Comparison of ENCODE assay signal across 9 cellular contexts in the genomic region with DNA sequence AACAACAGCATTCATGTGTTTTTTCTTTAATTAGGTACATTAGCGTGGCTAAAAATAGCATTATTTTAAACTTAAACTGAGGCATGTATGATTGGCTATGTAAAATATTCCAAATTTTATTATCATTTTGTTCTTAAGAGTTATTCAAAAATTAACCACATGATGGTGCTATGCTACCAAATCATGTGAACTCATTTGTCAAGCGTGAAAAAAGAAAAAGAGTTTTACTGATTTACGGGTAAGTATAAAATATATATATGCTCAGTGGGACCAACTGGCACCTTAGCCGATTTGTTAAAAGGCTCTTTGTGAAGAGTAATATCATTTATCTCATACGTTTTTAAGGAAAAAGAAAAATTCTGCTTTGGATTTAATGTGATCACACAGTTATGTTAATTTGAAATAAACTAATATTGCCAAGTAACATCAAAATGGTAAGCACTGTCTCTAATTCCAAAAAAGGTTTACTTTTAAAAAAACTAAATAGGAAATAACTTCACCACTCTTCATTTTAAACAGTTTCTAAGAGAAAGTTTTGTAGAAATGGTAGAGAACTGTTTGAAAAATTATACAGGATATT.
DNase-seq lines count a peak whose midpoint lies in the region; ATAC-seq and TF ChIP-seq lines count a peak whose summit lies in the region.
"Had no signal": no experiment of that assay in that cellular context is flagged by ENCODE, and none has a peak within 500 bp of the region (broad histone marks: within the 10 kb centered on the region; RNA-seq: fewer than 3 reads in every experiment).

No MANE protein-coding gene starts in this region.

- intact Hi-C loops in naive thymus-derived CD4-positive, alpha-beta T cell (cut with micrococcal nuclease): no loop called here

- no peaks in the 10 kb centered on the region for H3K27me3 ChIP-seq in naive thymus-derived CD4-positive, alpha-beta T cell (ENCODE audit: control insufficient read depth in 2 of 2, insufficient read depth in 2 of 2, low read length in 2 of 2)
- H3K27me3 ChIP-seq: SJCRH30 had no signal

- H3K4me1 Mint-ChIP-seq in T-helper 17 cell: no peaks in the 10 kb centered on the region
- no peaks in the 10 kb centered on the region for H3K4me1 Mint-ChIP-seq in naive thymus-derived CD4-positive, alpha-beta T cell

- CTCF ChIA-PET in naive thymus-derived CD4-positive, alpha-beta T cell (lab: Charles Lee): interaction anchor here (0.6 kb wide), 1 partner anchor 83 kb away, joined by 3 read pairs; no protein-coding TSS in a partner anchor

- no peaks in the 10 kb centered on the region for H3K27me3 Mint-ChIP-seq in T-helper 17 cell
- H3K27me3 Mint-ChIP-seq in naive thymus-derived CD4-positive, alpha-beta T cell: no peaks in the 10 kb centered on the region

- peaks cover 0 to 18% (median 0%) of the 10 kb centered on the region in 11 donors for H3K9me3 Mint-ChIP-seq in naive thymus-derived CD4-positive, alpha-beta T cell

- H3K9me3 ChIP-seq in T-helper 17 cell (ENCODE audit: control insufficient read depth, low read length, poor library complexity, severe bottlenecking): no peaks in the 10 kb centered on the region
- H3K9me3 ChIP-seq in naive thymus-derived CD4-positive, alpha-beta T cell (ENCODE audit: control insufficient read depth in 2 of 3, low read length in 3 of 3): no peaks in the 10 kb centered on the region
- H3K9me3 ChIP-seq: SJCRH30 had no signal

- no peak overlapping the region for H3K4me3 ChIP-seq in choroid plexus epithelial cell (ENCODE audit: low read depth, low read length)
- H3K4me3 ChIP-seq in retinal pigment epithelial cell (ENCODE audit: low read length): no peak overlapping the region
- no peak overlapping the region for H3K4me3 ChIP-seq in naive thymus-derived CD4-positive, alpha-beta T cell (ENCODE audit: low read length)
- H3K4me3 ChIP-seq: SJCRH30 had no signal

- no peaks in the 10 kb centered on the region for H3K36me3 Mint-ChIP-seq in T-helper 17 cell (ENCODE audit: low read depth)
- H3K36me3 Mint-ChIP-seq in naive thymus-derived CD4-positive, alpha-beta T cell: no peaks in the 10 kb centered on the region

- POLR2A ChIA-PET in naive thymus-derived CD4-positive, alpha-beta T cell (lab: Charles Lee): no interaction called here

- DNase-seq in NCI-H510A treated with DMSO at 0.1 percent for 48 hours (lab: John Stamatoyannopoulos, UW) (peak; percentile 55), NCI-H510A (lab: John Stamatoyannopoulos, UW) (no peak), NCI-H2029 treated with DMSO at 0.1 percent for 48 hours (lab: John Stamatoyannopoulos, UW) (peak; percentile 8), choroid plexus epithelial cell (ENCODE audit: low read depth) (peak; percentile 62), retinal pigment epithelial cell (ENCODE audit: low read depth) (no peak), T-helper 17 cell (no peak), DMS79 (lab: John Stamatoyannopoulos, UW) (no peak)
- no peak for DNase-seq in naive thymus-derived CD4-positive, alpha-beta T cell

- H3K27ac ChIP-seq in naive thymus-derived CD4-positive, alpha-beta T cell (ENCODE audit: low read depth, low read length): no peak overlapping the region
- H3K27ac ChIP-seq: SJCRH30 had no signal

- H3K4me1 ChIP-seq in naive thymus-derived CD4-positive, alpha-beta T cell (ENCODE audit: control insufficient read depth in 2 of 2, insufficient read depth in 2 of 2, low read length in 2 of 2): no peaks in the 10 kb centered on the region
- H3K4me1 ChIP-seq: SJCRH30 had no signal

- no peak overlapping the region for H3K4me3 Mint-ChIP-seq in T-helper 17 cell
- no peak overlapping the region for H3K4me3 Mint-ChIP-seq in naive thymus-derived CD4-positive, alpha-beta T cell

- no peak overlapping the region for H3K27ac Mint-ChIP-seq in T-helper 17 cell
- no peak overlapping the region for H3K27ac Mint-ChIP-seq in naive thymus-derived CD4-positive, alpha-beta T cell

- TF ChIP-seq CTCF in choroid plexus epithelial cell (conservative IDR thresholded peaks at IDR 0.05; ENCODE audit: low read depth, low read length) (peak; percentile 41), retinal pigment epithelial cell (conservative IDR thresholded peaks at IDR 0.05; ENCODE audit: low read depth, low read length) (peak; percentile 47)

- H3K36me3 ChIP-seq in naive thymus-derived CD4-positive, alpha-beta T cell (ENCODE audit: control insufficient read depth in 2 of 3, insufficient read depth in 3 of 3, low read length in 3 of 3): no peaks in the 10 kb centered on the region
- H3K36me3 ChIP-seq: SJCRH30 had no signal

- ATAC-seq in T-helper 17 cell: no peak
- no peak for ATAC-seq in naive thymus-derived CD4-positive, alpha-beta T cell

Comparison
In these comparisons a context has a peak if more than half of its experiments do, and no peak if none do; other contexts are left out.
1. DNase-seq: peak in NCI-H510A treated with DMSO at 0.1 percent for 48 hours (single experiment), NCI-H2029 treated with DMSO at 0.1 percent for 48 hours (single experiment) and choroid plexus epithelial cell (single experiment); none in NCI-H510A (single experiment), retinal pigment epithelial cell (single experiment), T-helper 17 cell (0 of 3), naive thymus-derived CD4-positive, alpha-beta T cell (0 of 9) and DMS79 (single experiment).